21 cellular contexts compared by ENCODE assay signal in genomic region chr5:62671479-62671878, GRCh38.
DNase-seq lines count a peak whose midpoint lies in the region; ATAC-seq and TF ChIP-seq lines count a peak whose summit lies in the region.
"Had no signal": no experiment of that assay in that cellular context is flagged by ENCODE, and none has a peak within 500 bp of the region (broad histone marks: within the 10 kb centered on the region; RNA-seq: fewer than 3 reads in every experiment).

No MANE protein-coding gene starts in this region.

- H2AFZ ChIP-seq in trophoblast cell (ENCODE audit: insufficient read depth, low read length, poor library complexity): no peak overlapping the region
- H2AFZ ChIP-seq: GM23248 had no signal

- no peaks in the 10 kb centered on the region for H3K36me3 ChIP-seq in trophoblast cell (ENCODE audit: control insufficient read depth in 1 of 2, insufficient read depth in 2 of 2, low read length in 2 of 2)
- H3K36me3 ChIP-seq: BE2C; BLaER1 treated with 17β-estradiol and CSF1 and Interleukin-3, amounts not matched to agents 10 nM and 100 nM had no signal

- H4K91ac ChIP-seq in trophoblast cell (ENCODE audit: low read depth, low read length): no peak overlapping the region

- no peak overlapping the region for H4K8ac ChIP-seq in trophoblast cell (ENCODE audit: low read depth, low read length)

- H3K18ac ChIP-seq in trophoblast cell (ENCODE audit: low read length): no peak overlapping the region

- no peak overlapping the region for H3K4ac ChIP-seq in trophoblast cell (ENCODE audit: low read depth, low read length)

- no peak overlapping the region for H3K4me2 ChIP-seq in trophoblast cell (ENCODE audit: low read length)
- H3K4me2 ChIP-seq: BLaER1 treated with 17β-estradiol and CSF1 and Interleukin-3, amounts not matched to agents 10 nM and 100 nM had no signal

- ATAC-seq in foreskin keratinocyte (peak; percentile 26), GM18517 (IDR thresholded peaks at IDR 0.05; ENCODE audit: unreplicated experiment) (no peak)
- ATAC-seq: HCT116 had no signal

- no CpG with 5 or more reads among the region's 1 CpG for WGBS in trophoblast cell (ENCODE audit: extremely low coverage, insufficient coverage, insufficient read length)

- no peak overlapping the region for H2BK5ac ChIP-seq in trophoblast cell (ENCODE audit: low read depth, low read length, poor library complexity)

- H2BK120ac ChIP-seq in trophoblast cell (ENCODE audit: insufficient read depth, low read length, poor library complexity): no peak overlapping the region

- H3K4me1 ChIP-seq in foreskin keratinocyte (no peaks in the 10 kb centered on the region), trophoblast cell (ENCODE audit: control insufficient read depth in 1 of 2, insufficient read depth in 2 of 2, low read length in 2 of 2) (no peaks in the 10 kb centered on the region)
- H3K4me1 ChIP-seq: BE2C; BLaER1 treated with 17β-estradiol and CSF1 and Interleukin-3, amounts not matched to agents 10 nM and 100 nM had no signal

- no peak overlapping the region for H2AK5ac ChIP-seq in trophoblast cell (ENCODE audit: low read length)

- H3K79me1 ChIP-seq in trophoblast cell (ENCODE audit: low read length): no peaks in the 10 kb centered on the region

- no peak for TF ChIP-seq CTCF in foreskin keratinocyte (conservative IDR thresholded peaks at IDR 0.05)

- no peak overlapping the region for H3K23ac ChIP-seq in trophoblast cell (ENCODE audit: low read length)

- H3K4me3 ChIP-seq in trophoblast cell (ENCODE audit: low read depth, low read length): no peak overlapping the region
- H3K4me3 ChIP-seq: BLaER1 treated with 17β-estradiol and CSF1 and Interleukin-3, amounts not matched to agents 10 nM and 100 nM; GM23248 had no signal

- no peaks in the 10 kb centered on the region for H3K9me3 ChIP-seq in trophoblast cell (ENCODE audit: insufficient read depth, low read depth, low read length)
- H3K9me3 ChIP-seq: BE2C had no signal

- H3K9ac ChIP-seq in trophoblast cell (ENCODE audit: low read length): no peak overlapping the region
- H3K9ac ChIP-seq: BLaER1 treated with 17β-estradiol and CSF1 and Interleukin-3, amounts not matched to agents 10 nM and 100 nM; GM23248 had no signal

- no peaks in the 10 kb centered on the region for H3K27me3 ChIP-seq in foreskin keratinocyte
- no peaks in the 10 kb centered on the region for H3K27me3 ChIP-seq in trophoblast cell (ENCODE audit: insufficient read depth, low read length)
- H3K27me3 ChIP-seq: BE2C; BLaER1 treated with 17β-estradiol and CSF1 and Interleukin-3, amounts not matched to agents 10 nM and 100 nM had no signal

- H3K79me2 ChIP-seq in trophoblast cell (ENCODE audit: control insufficient read depth, insufficient read depth, low read length, poor library complexity): no peaks in the 10 kb centered on the region

- no peak overlapping the region for H3K27ac ChIP-seq in foreskin keratinocyte
- no peak overlapping the region for H3K27ac ChIP-seq in trophoblast cell (ENCODE audit: low read depth, low read length)
- H3K27ac ChIP-seq: 22Rv1; BLaER1 treated with 17β-estradiol and CSF1 and Interleukin-3, amounts not matched to agents 10 nM and 100 nM; GM23248 had no signal

- H2BK12ac ChIP-seq in trophoblast cell (ENCODE audit: low read length): no peak overlapping the region

- H3K14ac ChIP-seq in trophoblast cell (ENCODE audit: low read length): no peak overlapping the region

- no peak overlapping the region for H4K12ac ChIP-seq in trophoblast cell (ENCODE audit: low read depth, low read length)

- peak; percentile 10 for DNase-seq in ELR (ENCODE audit: low read depth)
- peak; percentile 10 for DNase-seq in astrocyte of the hippocampus (ENCODE audit: low read depth, low spot score)
- DNase-seq in foreskin keratinocyte: peak in 1 of 2 donors; percentile 31
- DNase-seq in trophoblast cell: peak; percentile 27 to 76
- DNase-seq in SW 1271 (lab: John Stamatoyannopoulos, UW): no peak
- no peak for DNase-seq in SIG-M5 (lab: John Stamatoyannopoulos, UW)
- no peak for DNase-seq in central memory CD4-positive, alpha-beta T cell
- DNase-seq: AML-193; BE2C; Calu3; CD4-positive, alpha-beta T cell; CD8-positive, alpha-beta memory T cell; COR-L47; DMS53; DMS79 treated with DMSO at 0.1 percent for 48 hours; GM23248; H7 had no signal

Comparison
In these comparisons a context has a peak if more than half of its experiments do, and no peak if none do; other contexts are left out.
1. DNase-seq: peak in ELR (single experiment), astrocyte of the hippocampus (single experiment) and trophoblast cell (2 of 2); none in SW 1271 (0 of 2), SIG-M5 (single experiment) and central memory CD4-positive, alpha-beta T cell (single experiment).